8 cellular contexts compared by ENCODE assay signal in the genomic region with DNA sequence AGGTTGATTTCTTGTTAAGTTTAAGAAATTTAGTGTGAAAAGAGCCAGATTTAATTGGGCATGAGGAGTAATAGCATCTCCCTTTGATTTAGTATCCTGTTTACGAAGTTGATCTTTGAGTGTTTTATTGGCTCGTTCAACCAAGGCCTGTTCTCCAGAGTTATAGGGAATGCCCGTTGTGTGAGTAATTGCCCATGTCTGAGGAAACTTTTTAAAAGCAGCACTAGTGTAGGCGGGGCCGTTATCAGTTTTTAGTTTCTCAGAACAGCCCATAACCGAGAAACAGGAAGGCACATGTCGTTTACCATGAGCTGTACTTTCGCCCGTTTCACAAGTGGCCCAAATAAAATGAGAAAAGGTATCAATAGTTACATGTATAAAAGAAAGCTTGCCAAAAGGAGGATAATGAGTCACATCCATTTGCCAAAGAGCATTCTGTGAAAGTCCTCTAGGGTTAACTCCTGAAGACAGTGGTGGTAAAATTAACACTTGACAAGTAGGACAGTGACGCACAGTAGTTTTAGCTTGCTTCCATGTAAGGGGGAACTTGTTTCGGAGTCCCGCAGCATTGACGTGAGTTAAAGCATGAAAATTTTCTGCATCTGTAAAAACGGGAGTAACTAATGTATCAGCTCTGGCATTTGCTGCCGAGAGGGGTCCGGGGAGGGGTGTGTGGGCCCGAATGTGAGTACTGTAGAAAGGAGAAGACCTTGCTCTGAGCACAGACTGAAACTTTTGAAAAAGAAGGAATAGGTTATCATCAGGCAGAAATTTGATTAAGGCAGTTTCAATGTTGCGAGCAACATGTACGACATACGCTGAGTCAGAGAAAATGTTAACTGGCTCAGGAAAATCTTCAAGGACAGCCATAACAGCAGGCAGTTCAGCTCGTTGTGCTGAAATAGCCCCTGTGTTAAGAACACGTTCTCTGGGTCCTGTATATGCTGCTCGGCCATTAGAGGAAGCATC. TPM values are rescaled to one million over a fixed set of nuclear protein-coding genes. Genes with fewer than 3 reads are reported as not detected.
A peak's percentile ranks its signal among the peaks of the same experiment; 100 is the strongest.
DNase-seq lines count a peak whose midpoint lies in the region; ATAC-seq and TF ChIP-seq lines count a peak whose summit lies in the region.

No MANE protein-coding gene starts in this region.

- H3K9me3 Mint-ChIP-seq in natural killer cell treated with Interleukin-12 subunit alpha and Interleukin-12 subunit beta and Interleukin-15 and Interleukin-18, amount 100 ng/mL, for 72 hours, result no peaks in the 10 kb centered on the region

- intact Hi-C loops in mammary epithelial cell (cut with micrococcal nuclease), result no loop called here

- 80% methylated on average over 23 of the region's 23 CpGs for WGBS in mammary epithelial cell (ENCODE audit: low coverage, missing lambda C conversion rate)

- H3K36me3 ChIP-seq in mammary epithelial cell (ENCODE audit: insufficient read depth, low read length), result peaks cover 2% of the 10 kb centered on the region

- ATAC-seq in natural killer cell treated with Interleukin-12 subunit alpha and Interleukin-12 subunit beta and Interleukin-15 and Interleukin-18, amount 100 ng/mL, for 72 hours, result peak; percentile 61 to 92
- no peak for ATAC-seq in GM19351 (IDR thresholded peaks at IDR 0.05; ENCODE audit: unreplicated experiment)

- no peaks in the 10 kb centered on the region for H3K27me3 ChIP-seq in mammary epithelial cell (ENCODE audit: insufficient read depth, low read length)

- H3K36me3 Mint-ChIP-seq in natural killer cell treated with Interleukin-12 subunit alpha and Interleukin-12 subunit beta and Interleukin-15 and Interleukin-18, amount 100 ng/mL, for 72 hours, result no peaks in the 10 kb centered on the region

- H3K9ac ChIP-seq in mammary epithelial cell (ENCODE audit: insufficient read depth, low read length), result no peak overlapping the region

- BruUV-seq in mammary epithelial cell (replicated peaks; lab: Mats Ljungman, UMichigan), result no TSS peak

- no peaks in the 10 kb centered on the region for H3K79me2 ChIP-seq in mammary epithelial cell (ENCODE audit: insufficient read depth, low read length)

- no peaks in the 10 kb centered on the region for H3K4me1 ChIP-seq in mammary epithelial cell (ENCODE audit: insufficient read depth, low read length)

- no peaks in the 10 kb centered on the region for H3K9me3 ChIP-seq in mammary epithelial cell (replicated peaks; ENCODE audit: insufficient read depth, low read length)

- H3K4me3 Mint-ChIP-seq in natural killer cell treated with Interleukin-12 subunit alpha and Interleukin-12 subunit beta and Interleukin-15 and Interleukin-18, amount 100 ng/mL, for 72 hours, result peak overlapping the region; percentile 84

- no peak for TF ChIP-seq CTCF in mammary epithelial cell (conservative IDR thresholded peaks at IDR 0.05 in 1 of 2, IDR thresholded peaks at IDR 0.05 in 1 of 2; ENCODE audit: extremely low read depth in 1 of 2, insufficient read depth in 1 of 2, low read depth in 1 of 2, low read length in 2 of 2)

- in situ Hi-C loops in mammary epithelial cell (cut with MboI; ENCODE audit: low sequenced_read_pairs in 2 of 2), result no loop called here

- H3K4me3 ChIP-seq in mammary epithelial cell (replicated peaks in 1 of 3; ENCODE audit: insufficient read depth in 1 of 3, low read depth in 2 of 3, low read length in 3 of 3), result no peak overlapping the region

- H3K4me2 ChIP-seq in mammary epithelial cell (ENCODE audit: insufficient read depth, low read depth, low read length), result no peak overlapping the region

- H2AFZ ChIP-seq in mammary epithelial cell (ENCODE audit: low read depth, low read length), result no peak overlapping the region

- DNase-seq in CD1c-positive myeloid dendritic cell (ENCODE audit: extremely low spot score) (peak; percentile 74), OCI-M2 (lab: John Stamatoyannopoulos, UW; ENCODE audit: unreplicated experiment) (peak; percentile 62), mammary epithelial cell (peak; percentile 92), GM03348 (ENCODE audit: low spot score) (no peak), midbrain (lab: John Stamatoyannopoulos, UW) (no peak), GM19238 (ENCODE audit: insufficient read length, low spot score) (no peak)
- no peak for DNase-seq in natural killer cell treated with Interleukin-12 subunit alpha and Interleukin-12 subunit beta and Interleukin-15 and Interleukin-18, amount 100 ng/mL, for 72 hours (ENCODE audit: low spot score)

- CTCF ChIA-PET in mammary epithelial cell (lab: Charles Lee; ENCODE audit: low non-redundant PET), result no interaction called here

- peaks cover 20 to 36% of the 10 kb centered on the region in 2 donors for H3K4me1 Mint-ChIP-seq in natural killer cell treated with Interleukin-12 subunit alpha and Interleukin-12 subunit beta and Interleukin-15 and Interleukin-18, amount 100 ng/mL, for 72 hours (ENCODE audit: low read depth in 2 of 2)

- dilution Hi-C loops in mammary epithelial cell (cut with HindIII; ENCODE audit: low sequenced_read_pairs), result loop anchor here (10.0 kb wide), 1 partner anchor 499 kb away; no protein-coding TSS in a partner anchor

- no peaks in the 10 kb centered on the region for H4K20me1 ChIP-seq in mammary epithelial cell (ENCODE audit: insufficient read depth, low read length)

- H3K27ac Mint-ChIP-seq in natural killer cell treated with Interleukin-12 subunit alpha and Interleukin-12 subunit beta and Interleukin-15 and Interleukin-18, amount 100 ng/mL, for 72 hours, result peak overlapping the region; percentile 71 to 90

- H3K27me3 Mint-ChIP-seq in natural killer cell treated with Interleukin-12 subunit alpha and Interleukin-12 subunit beta and Interleukin-15 and Interleukin-18, amount 100 ng/mL, for 72 hours, result no peaks in the 10 kb centered on the region

- no peak overlapping the region for H3K27ac ChIP-seq in mammary epithelial cell (ENCODE audit: insufficient read depth, low read depth, low read length)

RNA-seq across cellular contexts. Expression of gene KCTD5, which starts 18.5 kb away (rescaled TPM):
- 10 to 100 TPM; 43.7 to 47.8 TPM for total RNA-seq in mammary epithelial cell
- polyA plus RNA-seq in mammary epithelial cell, result 42.5 TPM
- polyA minus RNA-seq in mammary epithelial cell, result 24.4 TPM
- 10 to 100 TPM; 46.2 to 65.0 TPM for total RNA-seq in natural killer cell treated with Interleukin-12 subunit alpha and Interleukin-12 subunit beta and Interleukin-15 and Interleukin-18, amount 100 ng/mL, for 72 hours

RNA-seq across cellular contexts. Expression of gene PRSS27, which starts 56.2 kb away (rescaled TPM):
- total RNA-seq in mammary epithelial cell, result 1 to 10 TPM; 1.5 to 1.6 TPM
- polyA plus RNA-seq in mammary epithelial cell, result 0.33 TPM
- polyA minus RNA-seq in mammary epithelial cell, result not detected
- 1 to 10 TPM; 1.1 to 1.4 TPM for total RNA-seq in natural killer cell treated with Interleukin-12 subunit alpha and Interleukin-12 subunit beta and Interleukin-15 and Interleukin-18, amount 100 ng/mL, for 72 hours

Comparison
In these comparisons a context has a peak if more than half of its experiments do, and no peak if none do; other contexts are left out.
1. DNase-seq: peak in CD1c-positive myeloid dendritic cell (single experiment), OCI-M2 (single experiment) and mammary epithelial cell (single experiment); none in natural killer cell treated with Interleukin-12 subunit alpha and Interleukin-12 subunit beta and Interleukin-15 and Interleukin-18, amount 100 ng/mL, for 72 hours (single experiment), GM03348 (single experiment), midbrain (single experiment) and GM19238 (single experiment).